20 cellular contexts compared by ENCODE assay signal in the genomic region with DNA sequence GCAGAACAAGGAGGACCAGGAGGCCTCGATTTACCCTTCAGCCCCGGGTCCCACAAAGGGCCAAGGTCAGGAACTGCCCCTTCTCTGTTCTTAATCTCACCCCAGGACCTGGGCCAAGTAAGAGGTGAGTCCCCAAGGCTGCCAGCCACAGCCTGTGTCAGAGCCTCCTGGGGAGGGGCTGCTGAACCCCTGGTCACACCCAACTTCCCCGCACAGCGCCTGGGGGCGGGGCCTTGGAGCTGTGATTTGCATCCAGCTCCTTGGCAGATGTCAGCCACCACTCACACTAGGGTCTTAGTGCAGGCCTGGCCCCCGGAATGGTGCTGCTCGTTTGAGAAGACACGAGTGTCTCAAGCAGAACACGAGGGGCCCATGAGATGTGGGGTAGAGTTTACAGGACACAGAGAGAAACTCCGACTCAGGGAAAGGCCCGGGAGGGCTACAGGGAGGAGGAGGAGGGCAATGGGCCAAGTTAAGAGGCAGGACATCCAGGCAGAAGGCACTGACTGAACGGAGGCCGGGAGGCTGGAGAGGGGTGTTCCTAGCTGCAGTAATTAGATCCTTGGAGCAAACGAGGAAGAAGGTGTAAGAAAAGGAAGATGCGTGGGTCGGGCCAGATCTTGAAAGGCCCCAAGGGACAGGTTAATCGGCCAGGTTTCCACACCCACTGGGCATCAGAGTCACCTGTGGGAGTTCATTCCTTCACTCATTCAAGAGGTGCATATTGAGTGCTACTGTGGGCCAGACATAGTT. TPM values are rescaled to one million over a fixed set of nuclear protein-coding genes. Genes with fewer than 3 reads are reported as not detected.
DNase-seq lines count a peak whose midpoint lies in the region; ATAC-seq and TF ChIP-seq lines count a peak whose summit lies in the region.
"Had no signal": no experiment of that assay in that cellular context is flagged by ENCODE, and none has a peak within 500 bp of the region (broad histone marks: within the 10 kb centered on the region; RNA-seq: fewer than 3 reads in every experiment).

No MANE protein-coding gene starts in this region.

- no peak overlapping the region for H4K8ac ChIP-seq in H9 (replicated peaks; ENCODE audit: insufficient read length, low read depth, low read length)

- TF ChIP-seq CTCF in H9 (conservative IDR thresholded peaks at IDR 0.05) (no peak), WERI-Rb-1 (IDR thresholded peaks at IDR 0.05; ENCODE audit: low read depth, low read length) (no peak), nephron (IDR thresholded peaks at IDR 0.05; ENCODE audit: unreplicated experiment in 3 of 3) (no peak)

- H3K14ac ChIP-seq in H9 (ENCODE audit: insufficient read depth, low read length), result no peak overlapping the region

- H3K18ac ChIP-seq in H9 (ENCODE audit: insufficient read length, low read depth, low read length), result no peak overlapping the region

- H3K36me3 ChIP-seq in BLaER1 treated with 17β-estradiol and CSF1 and Interleukin-3, amounts not matched to agents 10 nM and 100 nM, result no peaks in the 10 kb centered on the region
- H3K36me3 ChIP-seq in WERI-Rb-1, result no peaks in the 10 kb centered on the region

- peak; percentile 56 for DNase-seq in H9
- peak; percentile 23 for DNase-seq in WERI-Rb-1
- DNase-seq in retina, result no peak
- no peak for DNase-seq in NCI-H524 treated with DMSO at 0.1 percent for 48 hours (lab: John Stamatoyannopoulos, UW)
- DNase-seq: activated CD4-positive, alpha-beta T cell treated with anti-CD3 and anti-CD28 coated beads for 1 hour; activated naive CD4-positive, alpha-beta T cell treated with anti-CD3 and anti-CD28 coated beads, Interleukin-2, amount 50 U/mL, for 16 hours; DMS79; foreskin fibroblast; HFFc6; hippocampal formation; NCI-H1694 had no signal

- no peak overlapping the region for H4K5ac ChIP-seq in H9 (ENCODE audit: insufficient read length, low read depth, low read length)

- no peak overlapping the region for H3K56ac ChIP-seq in H9 (ENCODE audit: insufficient read length, low read depth, low read length)

- H3K4me1 ChIP-seq in BLaER1 treated with 17β-estradiol and CSF1 and Interleukin-3, amounts not matched to agents 10 nM and 100 nM, result peaks cover 5 to 39% (median 34%) of the 10 kb centered on the region in 10 experiments; a peak in 17 of 20 replicates
- H3K4me1 ChIP-seq in H9 (ENCODE audit: insufficient read depth, low read length), result no peaks in the 10 kb centered on the region

- H3K4ac ChIP-seq in H9 (ENCODE audit: low read depth, low read length), result no peak overlapping the region

- no peaks in the 10 kb centered on the region for H3K79me2 ChIP-seq in H9 (ENCODE audit: insufficient read depth, low read length)

- H3K27me3 ChIP-seq in BLaER1 treated with 17β-estradiol and CSF1 and Interleukin-3, amounts not matched to agents 10 nM and 100 nM, result no peaks in the 10 kb centered on the region
- H3K27me3 ChIP-seq in H9 (ENCODE audit: insufficient read depth, low read length) (no peaks in the 10 kb centered on the region), WERI-Rb-1 (ENCODE audit: insufficient read depth, low read depth, severe bottlenecking) (no peaks in the 10 kb centered on the region)

- no peak overlapping the region for H4K91ac ChIP-seq in H9 (ENCODE audit: insufficient read length, low read depth, low read length)

- no peak overlapping the region for H2AFZ ChIP-seq in H9 (ENCODE audit: low read length)

- H3K4me1 Mint-ChIP-seq in H9 (peaks cover 9 to 28% of the 10 kb centered on the region in 2 experiments), nephron (peaks cover 17% of the 10 kb centered on the region)

- peaks cover 6% of the 10 kb centered on the region for H3K27me3 Mint-ChIP-seq in H9 (ENCODE audit: low read depth)
- peaks cover 17% of the 10 kb centered on the region for H3K27me3 Mint-ChIP-seq in nephron (ENCODE audit: low read depth)
- H3K27me3 Mint-ChIP-seq: central memory CD8-positive, alpha-beta T cell had no signal

- no peak overlapping the region for H3K27ac ChIP-seq in BLaER1 treated with 17β-estradiol and CSF1 and Interleukin-3, amounts not matched to agents 10 nM and 100 nM
- no peak overlapping the region for H3K27ac ChIP-seq in H9 (ENCODE audit: insufficient read length, low read depth, low read length)
- no peak overlapping the region for H3K27ac ChIP-seq in WERI-Rb-1
- H3K27ac ChIP-seq: epithelial cell of prostate had no signal

- H3K9me3 ChIP-seq in BLaER1 treated with 17β-estradiol and CSF1 and Interleukin-3, amounts not matched to agents 10 nM and 100 nM (replicated peaks in 1 of 11), result no peaks in the 10 kb centered on the region
- no peaks in the 10 kb centered on the region for H3K9me3 ChIP-seq in H9 (ENCODE audit: control insufficient read depth, low read depth, low read length)
- no peaks in the 10 kb centered on the region for H3K9me3 ChIP-seq in WERI-Rb-1 (ENCODE audit: severe bottlenecking)

- no peak overlapping the region for H3K23ac ChIP-seq in H9 (ENCODE audit: insufficient read length, low read depth, low read length)

- no peak overlapping the region for H2BK120ac ChIP-seq in H9 (ENCODE audit: low read depth, low read length, poor library complexity, severe bottlenecking)

- no peaks in the 10 kb centered on the region for H3K9me3 Mint-ChIP-seq in H9
- no peaks in the 10 kb centered on the region for H3K9me3 Mint-ChIP-seq in nephron
- H3K9me3 Mint-ChIP-seq: CD8-positive, alpha-beta T cell; central memory CD8-positive, alpha-beta T cell; HFFc6 had no signal

- H4K20me1 ChIP-seq in BLaER1 treated with 17β-estradiol and CSF1 and Interleukin-3, amounts not matched to agents 10 nM and 100 nM, result peaks cover 0 to 22% (median 0%) of the 10 kb centered on the region in 11 experiments; a peak in 4 of 22 replicates
- no peaks in the 10 kb centered on the region for H4K20me1 ChIP-seq in H9 (ENCODE audit: control insufficient read depth, insufficient read depth, insufficient read length)

- no peak overlapping the region for H2BK20ac ChIP-seq in H9 (ENCODE audit: low read depth, low read length, poor library complexity, severe bottlenecking)

- no peaks in the 10 kb centered on the region for H3K36me3 Mint-ChIP-seq in H9 (ENCODE audit: insufficient read depth in 1 of 3, low read depth in 3 of 3)
- H3K36me3 Mint-ChIP-seq in nephron (ENCODE audit: low read depth), result no peaks in the 10 kb centered on the region
- H3K36me3 Mint-ChIP-seq: CD8-positive, alpha-beta T cell had no signal

- H3K9ac ChIP-seq in BLaER1 treated with 17β-estradiol and CSF1 and Interleukin-3, amounts not matched to agents 10 nM and 100 nM, result peak overlapping the region in 1 of 11 experiments; percentile 18; a peak in 1 of 22 replicates
- H3K9ac ChIP-seq in H9 (ENCODE audit: extremely low read depth, insufficient read length, low read length), result no peak overlapping the region

- ATAC-seq in GM19395 (IDR thresholded peaks at IDR 0.05; ENCODE audit: unreplicated experiment), result no peak
- ATAC-seq: CD8-positive, alpha-beta T cell; Right ventricle myocardium inferior had no signal

- H2BK15ac ChIP-seq in H9 (ENCODE audit: low read depth, low read length), result no peak overlapping the region

- H3K4me3 ChIP-seq in BLaER1 treated with 17β-estradiol and CSF1 and Interleukin-3, amounts not matched to agents 10 nM and 100 nM, result no peak overlapping the region
- H3K4me3 ChIP-seq in WERI-Rb-1 (ENCODE audit: low read depth, low read length), result no peak overlapping the region
- H3K4me3 ChIP-seq: lung had no signal

- H3K23me2 ChIP-seq in H9 (ENCODE audit: insufficient read length, low read depth, low read length, poor library complexity, severe bottlenecking), result no peaks in the 10 kb centered on the region

- H3K27ac Mint-ChIP-seq in H9 (no peak overlapping the region), nephron (peak overlapping the region in 2 of 3 experiments; percentile 24 to 65)
- H3K27ac Mint-ChIP-seq: CD8-positive, alpha-beta T cell; HFFc6 had no signal

- H2AK5ac ChIP-seq in H9 (ENCODE audit: insufficient read length, low read length), result no peak overlapping the region

- H3K79me1 ChIP-seq in H9 (ENCODE audit: insufficient read depth, low read depth, low read length, poor library complexity, severe bottlenecking), result no peaks in the 10 kb centered on the region

- no peak overlapping the region for H2BK12ac ChIP-seq in H9 (ENCODE audit: insufficient read length, low read depth, low read length)

- peak overlapping the region in 10 of 11 experiments; percentile 17 to 58 (median 44); a peak in 16 of 22 replicates for H3K4me2 ChIP-seq in BLaER1 treated with 17β-estradiol and CSF1 and Interleukin-3, amounts not matched to agents 10 nM and 100 nM
- no peak overlapping the region for H3K4me2 ChIP-seq in H9 (ENCODE audit: insufficient read depth, insufficient read length, low read length)

- H3K4me3 Mint-ChIP-seq in H9, result no peak overlapping the region
- no peak overlapping the region for H3K4me3 Mint-ChIP-seq in nephron
- H3K4me3 Mint-ChIP-seq: CD8-positive, alpha-beta T cell; central memory CD8-positive, alpha-beta T cell; HFFc6 had no signal

- no CpG with 5 or more reads among the region's 17 CpGs for WGBS in H9 (ENCODE audit: extremely low coverage, insufficient read length, low lambda C conversion rate)

- H2BK5ac ChIP-seq in H9 (ENCODE audit: insufficient read length, low read length), result no peak overlapping the region

- no peak overlapping the region for H3T11ph ChIP-seq in H9 (ENCODE audit: low read length)

RNA-seq across cellular contexts. Expression of a gene that starts 26.9 kb away (rescaled TPM):
- total RNA-seq in H9 (2021), result not detected in 2 replicates
- total RNA-seq: HFFc6, temporal lobe had no signal

RNA-seq across cellular contexts. Expression of a gene that starts 32.4 kb away (rescaled TPM):
- total RNA-seq in H9 (2021), result not detected in 2 replicates
- total RNA-seq: CD8-positive, alpha-beta T cell; HFFc6 had no signal

Comparison
In these comparisons a context has a peak if more than half of its experiments do, and no peak if none do; other contexts are left out.
1. DNase-seq: peak in H9 (single experiment) and WERI-Rb-1 (single experiment); none in retina (single experiment) and NCI-H524 treated with DMSO at 0.1 percent for 48 hours (single experiment).
2. H3K27ac Mint-ChIP-seq: peak in nephron (2 of 3); none in H9 (0 of 3).